Comparison of ENCODE assay signal across 8 cellular contexts in genomic region chr17:80990921-80991644, GRCh38. TPM values are rescaled to one million over a fixed set of nuclear protein-coding genes. Genes with fewer than 3 reads are reported as not detected.
DNase-seq lines count a peak whose midpoint lies in the region; ATAC-seq and TF ChIP-seq lines count a peak whose summit lies in the region.

No MANE protein-coding gene starts in this region.

- H3K27ac Mint-ChIP-seq in endodermal cell (no peak overlapping the region), osteocyte (ENCODE audit: unreplicated experiment) (peak overlapping the region; percentile 38)

- TF ChIP-seq POLR2A in NB4 (IDR thresholded peaks at IDR 0.05; ENCODE audit: extremely low read depth, insufficient read length): no peak

- no peak overlapping the region for H3K9ac ChIP-seq in endodermal cell (ENCODE audit: extremely low read depth, low read length, poor library complexity, severe bottlenecking)

- 72 to 76% methylated on average over 16 to 22 of the region's 22 CpGs for WGBS in endodermal cell (ENCODE audit: insufficient coverage in 1 of 2, insufficient read length in 1 of 2), 2 experiments

- peak overlapping the region; percentile 61 for H3K4me3 ChIP-seq in NB4 (ENCODE audit: low read depth, low read length)
- H3K4me3 ChIP-seq in endodermal cell (ENCODE audit: low read length): peak overlapping the region; percentile 81

- no peaks in the 10 kb centered on the region for H3K36me3 ChIP-seq in endodermal cell (ENCODE audit: control insufficient read depth, insufficient read depth, low read length)

- no peak overlapping the region for H3K27ac ChIP-seq in endodermal cell (ENCODE audit: low read depth, low read length)

- peaks cover 2% of the 10 kb centered on the region for H3K27me3 Mint-ChIP-seq in endodermal cell (ENCODE audit: insufficient read depth)
- H3K27me3 Mint-ChIP-seq in osteocyte (ENCODE audit: unreplicated experiment): no peaks in the 10 kb centered on the region

- H3K4me3 Mint-ChIP-seq in endodermal cell (peak overlapping the region; percentile 58), osteocyte (ENCODE audit: unreplicated experiment) (peak overlapping the region; percentile 70)

- no peaks in the 10 kb centered on the region for H3K9me3 Mint-ChIP-seq in endodermal cell
- no peaks in the 10 kb centered on the region for H3K9me3 Mint-ChIP-seq in osteocyte (ENCODE audit: unreplicated experiment)

- peaks cover 11% of the 10 kb centered on the region for H3K36me3 Mint-ChIP-seq in endodermal cell (ENCODE audit: low read depth)
- peaks cover 6% of the 10 kb centered on the region for H3K36me3 Mint-ChIP-seq in osteocyte (ENCODE audit: unreplicated experiment)

- no peaks in the 10 kb centered on the region for H3K9me3 ChIP-seq in endodermal cell (ENCODE audit: control insufficient read depth, low read length)

- TF ChIP-seq CTCF in NB4 (IDR thresholded peaks at IDR 0.05; ENCODE audit: low read depth, low read length) (no peak), endodermal cell (conservative IDR thresholded peaks at IDR 0.05) (no peak), osteocyte (IDR thresholded peaks at IDR 0.05) (no peak)

- no peak for ATAC-seq in GM19328 (IDR thresholded peaks at IDR 0.05; ENCODE audit: unreplicated experiment)
- ATAC-seq in HG02970 (IDR thresholded peaks at IDR 0.05; ENCODE audit: low FRiP score, unreplicated experiment): no peak

- DNase-seq in Daoy (ENCODE audit: low read depth) (peak; percentile 10), NB4 (ENCODE audit: low read depth) (peak; percentile 6), endodermal cell (peak; percentile 59), osteocyte (ENCODE audit: extremely low spot score, unreplicated experiment) (no peak), DMS153 treated with DMSO at 0.1 percent for 48 hours (lab: John Stamatoyannopoulos, UW; ENCODE audit: unreplicated experiment) (no peak), germinal center (ENCODE audit: low spot score) (no peak)

- H3K4me1 Mint-ChIP-seq in endodermal cell (peaks cover 5% of the 10 kb centered on the region), osteocyte (ENCODE audit: unreplicated experiment) (peaks cover 33% of the 10 kb centered on the region)

- H3K4me1 ChIP-seq in endodermal cell (ENCODE audit: control insufficient read depth, insufficient read depth, low read length): peaks cover 5% of the 10 kb centered on the region

- no peaks in the 10 kb centered on the region for H3K27me3 ChIP-seq in endodermal cell (ENCODE audit: control insufficient read depth, insufficient read depth, low read length, poor library complexity, severe bottlenecking)

RNA-seq across cellular contexts. Expression of gene CHMP6, which starts 0.6 kb away (rescaled TPM):
- 17.7 and 30.9 TPM in 2 replicates for total RNA-seq in Daoy (2014; rRNA removed; shearing (Covaris generic))
- total RNA-seq in endodermal cell: 10 to 100 TPM; 28.4 to 32.5 TPM
- 23.4 TPM for polyA plus RNA-seq in endodermal cell (2013, experiment 1 of 2)
- polyA plus RNA-seq in endodermal cell (2013, experiment 2 of 2): 20.2 TPM
- 31.1 and 35.9 TPM in 2 replicates for total RNA-seq in osteocyte

RNA-seq across cellular contexts. Expression of gene BAIAP2, which starts 43.9 kb away (rescaled TPM):
- 62.0 and 65.6 TPM in 2 replicates for total RNA-seq in Daoy (2014; rRNA removed; shearing (Covaris generic))
- 10 to 100 TPM; 24.9 to 32.7 TPM for total RNA-seq in endodermal cell
- polyA plus RNA-seq in endodermal cell (2013, experiment 1 of 2): 41.7 TPM
- polyA plus RNA-seq in endodermal cell (2013, experiment 2 of 2): 39.0 TPM
- 24.4 and 29.0 TPM in 2 replicates for total RNA-seq in osteocyte

Comparison
In these comparisons a context has a peak if more than half of its experiments do, and no peak if none do; other contexts are left out.
1. DNase-seq: peak in Daoy (single experiment), NB4 (single experiment) and endodermal cell (single experiment); none in osteocyte (single experiment), DMS153 treated with DMSO at 0.1 percent for 48 hours (single experiment) and germinal center (single experiment).